In genomic region chr6:408148-408547, GRCh38 we compare ENCODE assay signal across 16 cellular contexts. TPM values are rescaled to one million over a fixed set of nuclear protein-coding genes. Genes with fewer than 3 reads are reported as not detected.
DNase-seq lines count a peak whose midpoint lies in the region; FAIRE-seq and TF ChIP-seq lines count a peak whose summit lies in the region.
"Had no signal": no experiment of that assay in that cellular context is flagged by ENCODE, and none has a peak within 500 bp of the region (broad histone marks: within the 10 kb centered on the region; RNA-seq: fewer than 3 reads in every experiment).

No MANE protein-coding gene starts in this region.

- H3K36me3 ChIP-seq in KMS-11 (ENCODE audit: insufficient read depth) (peaks cover 39% of the 10 kb centered on the region; the same call in 1 of the 2 replicates), neuronal stem cell (replicated peaks in 1 of 2; ENCODE audit: control insufficient read depth in 2 of 2, insufficient read depth in 2 of 2, low read length in 2 of 2) (no peaks in the 10 kb centered on the region)
- H3K36me3 ChIP-seq: vagina had no signal

- TF ChIP-seq CTCF in KMS-11 (conservative IDR thresholded peaks at IDR 0.05; ENCODE audit: low read depth, low read length) = no peak

- peak overlapping the region; percentile 23; the same call in 1 of the 2 replicates for H3K27ac ChIP-seq in KMS-11
- no peak overlapping the region for H3K27ac ChIP-seq in neuronal stem cell (replicated peaks; ENCODE audit: low read length)
- H3K27ac ChIP-seq: vagina had no signal

- H3K9ac ChIP-seq in KMS-11 (no peak overlapping the region), neuronal stem cell (ENCODE audit: low read depth, low read length, poor library complexity) (no peak overlapping the region)

- peaks cover 20% of the 10 kb centered on the region; the same call in 1 of the 2 replicates for H4K20me1 ChIP-seq in KMS-11 (ENCODE audit: insufficient read depth)

- H2BK5ac ChIP-seq in neuronal stem cell (ENCODE audit: low read length) = no peak overlapping the region

- no peak overlapping the region for H2BK12ac ChIP-seq in neuronal stem cell (ENCODE audit: low read length)

- H3K27ac Mint-ChIP-seq in activated naive CD4-positive, alpha-beta T cell treated with anti-CD3 and anti-CD28 coated beads for 36 hours = peak overlapping the region; percentile 74
- peak overlapping the region; percentile 80 for H3K27ac Mint-ChIP-seq in activated naive CD8-positive, alpha-beta T cell treated with anti-CD3 and anti-CD28 coated beads for 36 hours

- no peak overlapping the region for H2AK5ac ChIP-seq in neuronal stem cell (ENCODE audit: low read depth, low read length)

- peaks cover 82% of the 10 kb centered on the region for H3K4me1 Mint-ChIP-seq in activated naive CD4-positive, alpha-beta T cell treated with anti-CD3 and anti-CD28 coated beads for 36 hours (ENCODE audit: low read depth)
- peaks cover 84% of the 10 kb centered on the region for H3K4me1 Mint-ChIP-seq in activated naive CD8-positive, alpha-beta T cell treated with anti-CD3 and anti-CD28 coated beads for 36 hours

- no peak overlapping the region for H3K23ac ChIP-seq in neuronal stem cell (ENCODE audit: low read depth, low read length, poor library complexity)

- H3K18ac ChIP-seq in neuronal stem cell (ENCODE audit: low read length) = no peak overlapping the region

- peaks cover 34% of the 10 kb centered on the region for H3K79me2 ChIP-seq in KMS-11 (ENCODE audit: insufficient read depth, low read depth)

- no CpG with 5 or more reads among the region's 5 CpGs for WGBS in neuronal stem cell (ENCODE audit: extremely low coverage in 2 of 2, insufficient read length in 2 of 2, insufficient replicate concordance in 1 of 2), 2 donors

- no peak overlapping the region for H2BK15ac ChIP-seq in neuronal stem cell (ENCODE audit: low read length)

- no peak for FAIRE-seq in urothelium cell line (lab: Jason Lieb, UNC)

- H3K4ac ChIP-seq in neuronal stem cell (ENCODE audit: low read length) = no peak overlapping the region

- H2BK120ac ChIP-seq in neuronal stem cell (ENCODE audit: low read depth, low read length) = no peak overlapping the region

- no peak overlapping the region for H4K91ac ChIP-seq in neuronal stem cell (ENCODE audit: low read depth, low read length, poor library complexity)

- H3K27me3 Mint-ChIP-seq in activated naive CD4-positive, alpha-beta T cell treated with anti-CD3 and anti-CD28 coated beads for 36 hours (ENCODE audit: low read depth) = no peaks in the 10 kb centered on the region
- peaks cover 4% of the 10 kb centered on the region for H3K27me3 Mint-ChIP-seq in activated naive CD8-positive, alpha-beta T cell treated with anti-CD3 and anti-CD28 coated beads for 36 hours

- H4K8ac ChIP-seq in neuronal stem cell (ENCODE audit: low read depth, low read length) = no peak overlapping the region

- peaks cover 3 to 10% of the 10 kb centered on the region in 2 donors for H3K9me3 ChIP-seq in neuronal stem cell (replicated peaks in 1 of 2; ENCODE audit: control insufficient read depth in 2 of 2, insufficient read depth in 1 of 2, low read depth in 1 of 2, low read length in 2 of 2)
- H3K9me3 ChIP-seq: vagina had no signal

- H3K4me1 ChIP-seq in KMS-11 (ENCODE audit: low read depth, poor library complexity, severe bottlenecking) (peaks cover 22% of the 10 kb centered on the region), neuronal stem cell (ENCODE audit: control insufficient read depth in 2 of 2, insufficient read depth in 1 of 2, low read depth in 1 of 2, low read length in 2 of 2) (no peaks in the 10 kb centered on the region)
- H3K4me1 ChIP-seq: vagina had no signal

- no peaks in the 10 kb centered on the region for H3K79me1 ChIP-seq in neuronal stem cell (ENCODE audit: low read depth, low read length)

- no peak for DNase-seq in activated naive CD4-positive, alpha-beta T cell treated with anti-CD3 and anti-CD28 coated beads for 36 hours
- no peak for DNase-seq in activated naive CD4-positive, alpha-beta T cell treated with Interleukin-2 at 50 U/mL for 16 hours
- no peak for DNase-seq in activated naive CD8-positive, alpha-beta T cell treated with anti-CD3 and anti-CD28 coated beads for 36 hours
- DNase-seq in neuronal stem cell (ENCODE audit: low spot score) (no peak), mucosa of gallbladder (ENCODE audit: low spot score) (no peak), urothelium cell line (ENCODE audit: low spot score) (no peak)
- DNase-seq in effector CD4-positive, alpha-beta T cell = no peak
- DNase-seq: hippocampal formation; KG1; NCI-H1436; NK-92 treated with Interleukin-12 subunit alpha and Interleukin-12 subunit beta, amount 100 ng/mL, for 24 hours; SHP77 treated with DMSO at 0.1 percent for 48 hours; stimulated activated CD4-positive, alpha-beta T cell treated with anti-CD3 and anti-CD28 coated beads, Interleukin-12 subunit alpha, Interleukin-12 subunit beta, amount 100 ng/mL, for 4 hours; T-helper 9 cell had no signal

- H3K14ac ChIP-seq in neuronal stem cell (ENCODE audit: low read length) = no peak overlapping the region

- no peak overlapping the region for H3K4me3 Mint-ChIP-seq in activated naive CD4-positive, alpha-beta T cell treated with anti-CD3 and anti-CD28 coated beads for 36 hours
- no peak overlapping the region for H3K4me3 Mint-ChIP-seq in activated naive CD8-positive, alpha-beta T cell treated with anti-CD3 and anti-CD28 coated beads for 36 hours

- H3K9me3 Mint-ChIP-seq in activated naive CD4-positive, alpha-beta T cell treated with anti-CD3 and anti-CD28 coated beads for 36 hours = no peaks in the 10 kb centered on the region
- H3K9me3 Mint-ChIP-seq in activated naive CD8-positive, alpha-beta T cell treated with anti-CD3 and anti-CD28 coated beads for 36 hours = no peaks in the 10 kb centered on the region

- H3K4me3 ChIP-seq in KMS-11 (IDR thresholded peaks at IDR 0.05; ENCODE audit: insufficient read depth, low read depth, low read length) (no peak overlapping the region), neuronal stem cell (ENCODE audit: low read length in 2 of 2) (no peak overlapping the region)
- H3K4me3 ChIP-seq: vagina had no signal

- peaks cover 83% of the 10 kb centered on the region for H3K36me3 Mint-ChIP-seq in activated naive CD4-positive, alpha-beta T cell treated with anti-CD3 and anti-CD28 coated beads for 36 hours (ENCODE audit: low read depth)
- H3K36me3 Mint-ChIP-seq in activated naive CD8-positive, alpha-beta T cell treated with anti-CD3 and anti-CD28 coated beads for 36 hours = peaks cover 96% of the 10 kb centered on the region

- CTCF ChIA-PET in activated naive CD4-positive, alpha-beta T cell treated with anti-CD3 and anti-CD28 coated beads for 36 hours (lab: Charles Lee) = interaction anchor here (0.9 to 2.1 kb wide), 3 partner anchors 9 to 43 kb away, joined by 3 to 9 read pairs (median 4); no protein-coding TSS in a partner anchor

- H2AFZ ChIP-seq in KMS-11 (ENCODE audit: low read depth) (no peak overlapping the region), neuronal stem cell (ENCODE audit: low read length) (peak overlapping the region; percentile 49)

- H3K4me2 ChIP-seq in KMS-11 = no peak overlapping the region
- no peak overlapping the region for H3K4me2 ChIP-seq in neuronal stem cell (ENCODE audit: insufficient read depth, low read length, poor library complexity, severe bottlenecking)

- H3K27me3 ChIP-seq in KMS-11 (ENCODE audit: insufficient read depth, low read depth) (no peaks in the 10 kb centered on the region), neuronal stem cell (ENCODE audit: control insufficient read depth in 3 of 3, insufficient read depth in 3 of 3, low read depth in 1 of 3, low read length in 3 of 3) (peaks cover 0 to 11% (median 0%) of the 10 kb centered on the region in 3 experiments)
- H3K27me3 ChIP-seq: vagina had no signal

- intact Hi-C loops in activated naive CD4-positive, alpha-beta T cell treated with anti-CD3 and anti-CD28 coated beads for 36 hours (cut with micrococcal nuclease) = no loop called here

RNA-seq across cellular contexts. Expression of gene IRF4, which starts 16.6 kb away (rescaled TPM):
- 100 to 1,000 TPM; 500 to 504 TPM for total RNA-seq in activated naive CD4-positive, alpha-beta T cell treated with anti-CD3 and anti-CD28 coated beads for 36 hours
- 100 to 1,000 TPM; 432 to 438 TPM for total RNA-seq in activated naive CD8-positive, alpha-beta T cell treated with anti-CD3 and anti-CD28 coated beads for 36 hours
- 0.42 TPM for polyA plus RNA-seq in neuronal stem cell (2013, experiment 1 of 2)
- polyA plus RNA-seq in neuronal stem cell (2013, experiment 2 of 2) = 0.48 TPM
- total RNA-seq in mucosa of gallbladder = 2.9 TPM

Comparison
In these comparisons a context has a peak if more than half of its experiments do, and no peak if none do; other contexts are left out.
1. RNA of gene IRF4, which starts 16.6 kb away (total RNA-seq): 500 to 504 TPM in activated naive CD4-positive, alpha-beta T cell treated with anti-CD3 and anti-CD28 coated beads for 36 hours and 432 to 438 TPM in activated naive CD8-positive, alpha-beta T cell treated with anti-CD3 and anti-CD28 coated beads for 36 hours; 2.9 TPM in mucosa of gallbladder (single experiment); every median in the first group is over 100 times any median in the second.